22 cellular contexts compared by ENCODE assay signal in the genomic region with DNA sequence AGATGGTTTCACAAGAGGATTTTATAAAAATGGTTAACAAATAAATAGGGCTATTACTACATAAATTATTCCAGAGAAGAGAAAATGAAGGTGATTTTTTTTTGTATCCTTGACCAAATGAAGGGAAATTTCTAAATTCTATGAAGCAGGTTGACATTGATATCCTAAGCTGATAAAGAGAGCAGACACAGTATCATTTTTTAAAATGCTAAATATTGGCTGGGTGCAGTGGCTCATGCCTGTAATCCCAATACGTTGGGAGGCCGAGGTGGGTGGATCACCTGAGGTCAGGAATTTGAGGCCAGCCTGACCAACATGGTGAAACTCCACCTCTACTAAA. TPM values are rescaled to one million over a fixed set of nuclear protein-coding genes. Genes with fewer than 3 reads are reported as not detected.
DNase-seq lines count a peak whose midpoint lies in the region; ATAC-seq and TF ChIP-seq lines count a peak whose summit lies in the region.
"Had no signal": no experiment of that assay in that cellular context is flagged by ENCODE, and none has a peak within 500 bp of the region (broad histone marks: within the 10 kb centered on the region; RNA-seq: fewer than 3 reads in every experiment).

No MANE protein-coding gene starts in this region.

- H3K4me1 Mint-ChIP-seq in MCF 10A (ENCODE audit: insufficient read depth, unreplicated experiment) = peaks cover 13% of the 10 kb centered on the region
- H3K4me1 Mint-ChIP-seq in endodermal cell = no peaks in the 10 kb centered on the region
- H3K4me1 Mint-ChIP-seq: CD14-positive monocyte had no signal

- ATAC-seq in Panc1 (peak; percentile 64), left colon (no peak), GM21528 (IDR thresholded peaks at IDR 0.05; ENCODE audit: low FRiP score, unreplicated experiment) (no peak), omental fat pad (ENCODE audit: low FRiP score) (no peak), HG02763 (IDR thresholded peaks at IDR 0.05; ENCODE audit: unreplicated experiment) (no peak)
- ATAC-seq: K562, SK-N-SH treated with all-trans-retinoic acid at 6 μM for 48 hours had no signal

- CTCF ChIA-PET in MCF 10A (lab: Yijun Ruan, JAX) = interaction anchor here (0.7 to 3.4 kb wide), 5 partner anchors 10 to 341 kb away, joined by 3 to 33 read pairs (median 3); no protein-coding TSS in a partner anchor
- CTCF ChIA-PET in Panc1 (lab: Charles Lee) = no interaction called here

- no peak overlapping the region for H3K9ac ChIP-seq in endodermal cell (ENCODE audit: extremely low read depth, low read length, poor library complexity, severe bottlenecking)

- intact Hi-C loops in MCF 10A (cut with micrococcal nuclease) = no loop called here
- intact Hi-C loops in breast epithelium (cut with DNase I; ENCODE audit: low total_unique reads) = no loop called here
- intact Hi-C loops in Panc1 (cut with micrococcal nuclease; ENCODE audit: unreplicated experiment) = no loop called here
- intact Hi-C loops in left colon (cut with DNase I, micrococcal nuclease) = no loop called here

- H3K4me1 ChIP-seq in breast epithelium (no peaks in the 10 kb centered on the region), Panc1 (ENCODE audit: control insufficient read depth, insufficient read depth, low read length) (peaks cover 21% of the 10 kb centered on the region; the same call in 1 of the 2 replicates), endodermal cell (ENCODE audit: control insufficient read depth, insufficient read depth, low read length) (no peaks in the 10 kb centered on the region)

- H3K27ac ChIP-seq in breast epithelium = no peak overlapping the region
- peak overlapping the region; percentile 23; the same call in 1 of the 2 replicates for H3K27ac ChIP-seq in Panc1 (ENCODE audit: low read length)
- H3K27ac ChIP-seq in endodermal cell (ENCODE audit: low read depth, low read length) = no peak overlapping the region

- BruUV-seq in MCF 10A (replicated peaks; lab: Mats Ljungman, UMichigan) = TSS peak; percentile 100
- no TSS peak for BruUV-seq in Panc1 (replicated peaks; lab: Mats Ljungman, UMichigan)

- no peaks in the 10 kb centered on the region for H3K36me3 ChIP-seq in breast epithelium
- no peaks in the 10 kb centered on the region for H3K36me3 ChIP-seq in Panc1 (ENCODE audit: control insufficient read depth, insufficient read depth, low read length)
- no peaks in the 10 kb centered on the region for H3K36me3 ChIP-seq in endodermal cell (ENCODE audit: control insufficient read depth, insufficient read depth, low read length)

- H3K9me3 Mint-ChIP-seq in MCF 10A (ENCODE audit: unreplicated experiment) = no peaks in the 10 kb centered on the region
- H3K9me3 Mint-ChIP-seq in endodermal cell = peaks cover 12% of the 10 kb centered on the region

- TF ChIP-seq CTCF in MCF 10A (IDR thresholded peaks at IDR 0.05; ENCODE audit: unreplicated experiment) = no peak
- TF ChIP-seq CTCF in breast epithelium (IDR thresholded peaks at IDR 0.05) = no peak
- no peak for TF ChIP-seq CTCF in Panc1 (IDR thresholded peaks at IDR 0.05)
- no peak for TF ChIP-seq CTCF in endodermal cell (conservative IDR thresholded peaks at IDR 0.05)
- no peak for TF ChIP-seq CTCF in omental fat pad (IDR thresholded peaks at IDR 0.05)

- TF ChIP-seq POLR2A in breast epithelium (IDR thresholded peaks at IDR 0.05) = no peak

- in situ Hi-C loops in Panc1 (cut with HindIII; ENCODE audit: low pct_unique_long_range_greater_than_20kb, low sequenced_read_pairs) = no loop called here

- H3K27ac Mint-ChIP-seq in MCF 10A (ENCODE audit: low read depth, unreplicated experiment) = no peak overlapping the region
- H3K27ac Mint-ChIP-seq in endodermal cell = no peak overlapping the region
- H3K27ac Mint-ChIP-seq: CD14-positive monocyte had no signal

- H3K4me3 Mint-ChIP-seq in MCF 10A (ENCODE audit: unreplicated experiment) = no peak overlapping the region
- H3K4me3 Mint-ChIP-seq in endodermal cell = no peak overlapping the region
- H3K4me3 Mint-ChIP-seq: CD14-positive monocyte had no signal

- WGBS in endodermal cell (ENCODE audit: insufficient coverage in 1 of 2, insufficient read length in 1 of 2), 2 experiments = 87 to 100% methylated on average over 2 of the region's 2 CpGs

- H3K4me3 ChIP-seq in breast epithelium = no peak overlapping the region
- H3K4me3 ChIP-seq in Panc1 (ENCODE audit: low read depth in 2 of 2, low read length in 2 of 2) = no peak overlapping the region
- no peak overlapping the region for H3K4me3 ChIP-seq in endodermal cell (ENCODE audit: low read length)
- H3K4me3 ChIP-seq: K562 had no signal

- POLR2A ChIA-PET in MCF 10A (lab: Yijun Ruan, JAX) (interaction anchor here (0.5 to 2.5 kb wide), 14 partner anchors 10 to 1622 kb away, joined by 3 to 13 read pairs (median 5); partner anchors contain the start of gene UBTD2), Panc1 (lab: Charles Lee) (no interaction called here)

- H3K9me3 ChIP-seq in breast epithelium (peaks cover 0 to 5% of the 10 kb centered on the region in 2 donors), Panc1 (ENCODE audit: control insufficient read depth, insufficient read depth, low read depth, low read length) (peaks cover 8% of the 10 kb centered on the region; the same call in 1 of the 2 replicates), endodermal cell (ENCODE audit: control insufficient read depth, low read length) (peaks cover 5% of the 10 kb centered on the region)

- H3K36me3 Mint-ChIP-seq in MCF 10A (ENCODE audit: insufficient read depth, unreplicated experiment) (peaks cover 15% of the 10 kb centered on the region), endodermal cell (ENCODE audit: low read depth) (no peaks in the 10 kb centered on the region)

- DNase-seq in MCF 10A (ENCODE audit: unreplicated experiment) (no peak), breast epithelium (ENCODE audit: low spot score in 2 of 2) (no peak), Panc1 (ENCODE audit: low read depth, low spot score) (no peak), endodermal cell (peak; percentile 22), left colon (no peak), omental fat pad (ENCODE audit: low spot score) (no peak)
- DNase-seq: 8988T; DMS 273 treated with DMSO at 0.1 percent for 48 hours; DND-41; NCI-H1417; NCI-H187; NCI-H2107; NCI-H510A; NCI-H748 treated with DMSO at 0.1 percent for 48 hours; NK-92 treated with Interleukin-12 subunit alpha and Interleukin-12 subunit beta, amount 100 ng/mL, for 24 hours; RPMI8226; SIG-M5 had no signal

- H3K27me3 Mint-ChIP-seq in MCF 10A (ENCODE audit: insufficient read depth, unreplicated experiment) (no peaks in the 10 kb centered on the region), endodermal cell (ENCODE audit: insufficient read depth) (no peaks in the 10 kb centered on the region)

- H3K27me3 ChIP-seq in breast epithelium (no peaks in the 10 kb centered on the region), Panc1 (ENCODE audit: control insufficient read depth, insufficient read depth, low read length) (no peaks in the 10 kb centered on the region), endodermal cell (ENCODE audit: control insufficient read depth, insufficient read depth, low read length, poor library complexity, severe bottlenecking) (no peaks in the 10 kb centered on the region)

RNA-seq across cellular contexts. Expression of gene UBTD2, which starts 20.4 kb away (rescaled TPM):
- total RNA-seq in MCF 10A (2022) (23.3 and 24.1 TPM in 2 replicates), breast epithelium (10 to 100 TPM; 21.8 to 32.3 (median 27.9) TPM), Panc1 (2021; ENCODE audit: unreplicated experiment) (32.5 TPM), endodermal cell (10 to 100 TPM; 30.4 to 30.5 TPM), left colon (10 to 100 TPM; 20.9 to 25.1 TPM), omental fat pad (10 to 100 TPM; 14.5 to 22.1 (median 16.2) TPM)
- 24.4 TPM for polyA plus RNA-seq in Panc1 (2012; ENCODE audit: insufficient read length)
- 59.9 TPM for polyA plus RNA-seq in endodermal cell (2013, experiment 1 of 2)
- 57.9 TPM for polyA plus RNA-seq in endodermal cell (2013, experiment 2 of 2)
